In the genomic region with DNA sequence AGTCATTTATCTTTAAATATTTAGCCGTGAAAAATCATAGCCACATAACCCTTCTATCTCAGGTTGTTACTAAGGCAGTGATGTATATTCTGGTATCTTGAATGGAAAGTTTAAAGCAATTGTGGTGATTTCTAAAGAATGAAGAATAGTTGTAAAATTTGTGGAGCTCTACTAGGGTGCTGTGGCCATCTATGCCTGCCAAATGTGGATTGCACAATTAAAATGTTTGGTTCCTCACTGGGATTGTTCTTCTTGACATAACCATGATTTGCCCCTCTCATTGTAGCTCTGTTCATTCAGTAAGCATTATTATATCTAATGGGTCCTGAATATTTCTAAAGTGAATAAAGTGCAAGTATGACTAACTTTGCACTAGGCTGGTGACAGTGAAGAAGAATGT, we compare ENCODE assay signal across 2 cellular contexts.
TF ChIP-seq lines count a peak whose summit lies in the region.

No MANE protein-coding gene starts in this region.

TF ChIP-seq in liver, 16 proteins besides CTCF, POLR2A, EP300 and RAD21:
- TF ChIP-seq FOXA2 (IDR thresholded peaks at IDR 0.05) (no peak), EGR1 (IDR thresholded peaks at IDR 0.05; ENCODE audit: low read depth in 2 of 2) (no peak), HNF4G (IDR thresholded peaks at IDR 0.05) (no peak), NR2F2 (IDR thresholded peaks at IDR 0.05) (no peak), RXRA (IDR thresholded peaks at IDR 0.05) (peak in 1 of 2 donors; percentile 21), JUND (IDR thresholded peaks at IDR 0.05) (no peak), YY1 (IDR thresholded peaks at IDR 0.05) (peak; percentile 27), TAF1 (conservative IDR thresholded peaks at IDR 0.05) (no peak), GABPA (IDR thresholded peaks at IDR 0.05 in 1 of 2, conservative IDR thresholded peaks at IDR 0.05 in 1 of 2) (no peak), HNF4A (conservative IDR thresholded peaks at IDR 0.05) (peak; percentile 9 to 11), SP1 (IDR thresholded peaks at IDR 0.05) (no peak), FOXA1 (IDR thresholded peaks at IDR 0.05) (no peak)
- TF ChIP-seq, protein P1, sequence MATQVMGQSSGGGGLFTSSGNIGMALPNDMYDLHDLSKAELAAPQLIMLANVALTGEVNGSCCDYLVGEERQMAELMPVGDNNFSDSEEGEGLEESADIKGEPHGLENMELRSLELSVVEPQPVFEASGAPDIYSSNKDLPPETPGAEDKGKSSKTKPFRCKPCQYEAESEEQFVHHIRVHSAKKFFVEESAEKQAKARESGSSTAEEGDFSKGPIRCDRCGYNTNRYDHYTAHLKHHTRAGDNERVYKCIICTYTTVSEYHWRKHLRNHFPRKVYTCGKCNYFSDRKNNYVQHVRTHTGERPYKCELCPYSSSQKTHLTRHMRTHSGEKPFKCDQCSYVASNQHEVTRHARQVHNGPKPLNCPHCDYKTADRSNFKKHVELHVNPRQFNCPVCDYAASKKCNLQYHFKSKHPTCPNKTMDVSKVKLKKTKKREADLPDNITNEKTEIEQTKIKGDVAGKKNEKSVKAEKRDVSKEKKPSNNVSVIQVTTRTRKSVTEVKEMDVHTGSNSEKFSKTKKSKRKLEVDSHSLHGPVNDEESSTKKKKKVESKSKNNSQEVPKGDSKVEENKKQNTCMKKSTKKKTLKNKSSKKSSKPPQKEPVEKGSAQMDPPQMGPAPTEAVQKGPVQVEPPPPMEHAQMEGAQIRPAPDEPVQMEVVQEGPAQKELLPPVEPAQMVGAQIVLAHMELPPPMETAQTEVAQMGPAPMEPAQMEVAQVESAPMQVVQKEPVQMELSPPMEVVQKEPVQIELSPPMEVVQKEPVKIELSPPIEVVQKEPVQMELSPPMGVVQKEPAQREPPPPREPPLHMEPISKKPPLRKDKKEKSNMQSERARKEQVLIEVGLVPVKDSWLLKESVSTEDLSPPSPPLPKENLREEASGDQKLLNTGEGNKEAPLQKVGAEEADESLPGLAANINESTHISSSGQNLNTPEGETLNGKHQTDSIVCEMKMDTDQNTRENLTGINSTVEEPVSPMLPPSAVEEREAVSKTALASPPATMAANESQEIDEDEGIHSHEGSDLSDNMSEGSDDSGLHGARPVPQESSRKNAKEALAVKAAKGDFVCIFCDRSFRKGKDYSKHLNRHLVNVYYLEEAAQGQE (IDR thresholded peaks at IDR 0.05) = no peak
- TF ChIP-seq, protein P2, sequence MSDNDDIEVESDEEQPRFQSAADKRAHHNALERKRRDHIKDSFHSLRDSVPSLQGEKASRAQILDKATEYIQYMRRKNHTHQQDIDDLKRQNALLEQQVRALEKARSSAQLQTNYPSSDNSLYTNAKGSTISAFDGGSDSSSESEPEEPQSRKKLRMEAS (IDR thresholded peaks at IDR 0.05) = no peak
- TF ChIP-seq, protein P3, sequence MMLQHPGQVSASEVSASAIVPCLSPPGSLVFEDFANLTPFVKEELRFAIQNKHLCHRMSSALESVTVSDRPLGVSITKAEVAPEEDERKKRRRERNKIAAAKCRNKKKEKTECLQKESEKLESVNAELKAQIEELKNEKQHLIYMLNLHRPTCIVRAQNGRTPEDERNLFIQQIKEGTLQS (IDR thresholded peaks at IDR 0.05) = no peak
- TF ChIP-seq, protein P4, sequence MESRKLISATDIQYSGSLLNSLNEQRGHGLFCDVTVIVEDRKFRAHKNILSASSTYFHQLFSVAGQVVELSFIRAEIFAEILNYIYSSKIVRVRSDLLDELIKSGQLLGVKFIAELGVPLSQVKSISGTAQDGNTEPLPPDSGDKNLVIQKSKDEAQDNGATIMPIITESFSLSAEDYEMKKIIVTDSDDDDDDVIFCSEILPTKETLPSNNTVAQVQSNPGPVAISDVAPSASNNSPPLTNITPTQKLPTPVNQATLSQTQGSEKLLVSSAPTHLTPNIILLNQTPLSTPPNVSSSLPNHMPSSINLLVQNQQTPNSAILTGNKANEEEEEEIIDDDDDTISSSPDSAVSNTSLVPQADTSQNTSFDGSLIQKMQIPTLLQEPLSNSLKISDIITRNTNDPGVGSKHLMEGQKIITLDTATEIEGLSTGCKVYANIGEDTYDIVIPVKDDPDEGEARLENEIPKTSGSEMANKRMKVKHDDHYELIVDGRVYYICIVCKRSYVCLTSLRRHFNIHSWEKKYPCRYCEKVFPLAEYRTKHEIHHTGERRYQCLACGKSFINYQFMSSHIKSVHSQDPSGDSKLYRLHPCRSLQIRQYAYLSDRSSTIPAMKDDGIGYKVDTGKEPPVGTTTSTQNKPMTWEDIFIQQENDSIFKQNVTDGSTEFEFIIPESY (IDR thresholded peaks at IDR 0.05) = no peak

TF ChIP-seq in HepG2, 621 proteins besides CTCF, POLR2A, EP300 and RAD21:
- no peak for TF ChIP-seq SRF (IDR thresholded peaks at IDR 0.05; ENCODE audit: low read depth, low read length)
- no peak for TF ChIP-seq ZNF564 (CRISPR knock-in tag; IDR thresholded peaks at IDR 0.05)
- TF ChIP-seq ZNF460 (CRISPR knock-in tag; IDR thresholded peaks at IDR 0.05; ENCODE audit: borderline replicate concordance) = no peak
- no peak for TF ChIP-seq KLF11 (CRISPR knock-in tag; IDR thresholded peaks at IDR 0.05)
- TF ChIP-seq, protein P5, sequence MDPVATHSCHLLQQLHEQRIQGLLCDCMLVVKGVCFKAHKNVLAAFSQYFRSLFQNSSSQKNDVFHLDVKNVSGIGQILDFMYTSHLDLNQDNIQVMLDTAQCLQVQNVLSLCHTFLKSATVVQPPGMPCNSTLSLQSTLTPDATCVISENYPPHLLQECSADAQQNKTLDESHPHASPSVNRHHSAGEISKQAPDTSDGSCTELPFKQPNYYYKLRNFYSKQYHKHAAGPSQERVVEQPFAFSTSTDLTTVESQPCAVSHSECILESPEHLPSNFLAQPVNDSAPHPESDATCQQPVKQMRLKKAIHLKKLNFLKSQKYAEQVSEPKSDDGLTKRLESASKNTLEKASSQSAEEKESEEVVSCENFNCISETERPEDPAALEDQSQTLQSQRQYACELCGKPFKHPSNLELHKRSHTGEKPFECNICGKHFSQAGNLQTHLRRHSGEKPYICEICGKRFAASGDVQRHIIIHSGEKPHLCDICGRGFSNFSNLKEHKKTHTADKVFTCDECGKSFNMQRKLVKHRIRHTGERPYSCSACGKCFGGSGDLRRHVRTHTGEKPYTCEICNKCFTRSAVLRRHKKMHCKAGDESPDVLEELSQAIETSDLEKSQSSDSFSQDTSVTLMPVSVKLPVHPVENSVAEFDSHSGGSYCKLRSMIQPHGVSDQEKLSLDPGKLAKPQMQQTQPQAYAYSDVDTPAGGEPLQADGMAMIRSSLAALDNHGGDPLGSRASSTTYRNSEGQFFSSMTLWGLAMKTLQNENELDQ (CRISPR knock-in tag; IDR thresholded peaks at IDR 0.05; ENCODE audit: borderline replicate concordance) = no peak
- TF ChIP-seq CCDC6 (CRISPR knock-in tag; IDR thresholded peaks at IDR 0.05) = no peak
- TF ChIP-seq REL (CRISPR knock-in tag; conservative IDR thresholded peaks at IDR 0.05) = no peak
- TF ChIP-seq HNRNPLL (IDR thresholded peaks at IDR 0.05; ENCODE audit: low read depth, low read length, poor library complexity, severe bottlenecking) = no peak
- TF ChIP-seq ZNF260 (CRISPR knock-in tag; IDR thresholded peaks at IDR 0.05; ENCODE audit: borderline replicate concordance, low read depth) = no peak
- no peak for TF ChIP-seq TMF1 (CRISPR knock-in tag; IDR thresholded peaks at IDR 0.05; ENCODE audit: low read depth)
- TF ChIP-seq ZNF225 (CRISPR knock-in tag; IDR thresholded peaks at IDR 0.05) = no peak
- TF ChIP-seq NR1H2 (CRISPR knock-in tag; IDR thresholded peaks at IDR 0.05; ENCODE audit: borderline replicate concordance, low read depth) = no peak
- TF ChIP-seq, protein P6, sequence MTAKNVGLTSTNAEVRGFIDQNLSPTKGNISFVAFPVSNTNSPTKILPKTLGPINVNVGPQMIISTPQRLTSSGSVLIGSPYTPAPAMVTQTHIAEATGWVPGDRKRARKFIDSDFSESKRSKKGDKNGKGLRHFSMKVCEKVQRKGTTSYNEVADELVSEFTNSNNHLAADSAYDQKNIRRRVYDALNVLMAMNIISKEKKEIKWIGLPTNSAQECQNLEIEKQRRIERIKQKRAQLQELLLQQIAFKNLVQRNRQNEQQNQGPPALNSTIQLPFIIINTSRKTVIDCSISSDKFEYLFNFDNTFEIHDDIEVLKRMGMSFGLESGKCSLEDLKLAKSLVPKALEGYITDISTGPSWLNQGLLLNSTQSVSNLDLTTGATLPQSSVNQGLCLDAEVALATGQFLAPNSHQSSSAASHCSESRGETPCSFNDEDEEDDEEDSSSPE (CRISPR knock-in tag; IDR thresholded peaks at IDR 0.05) = no peak
- TF ChIP-seq SRSF9 (IDR thresholded peaks at IDR 0.05; ENCODE audit: borderline replicate concordance, insufficient read depth, low read depth, low read length, poor library complexity, severe bottlenecking) = no peak
- TF ChIP-seq, protein P7, sequence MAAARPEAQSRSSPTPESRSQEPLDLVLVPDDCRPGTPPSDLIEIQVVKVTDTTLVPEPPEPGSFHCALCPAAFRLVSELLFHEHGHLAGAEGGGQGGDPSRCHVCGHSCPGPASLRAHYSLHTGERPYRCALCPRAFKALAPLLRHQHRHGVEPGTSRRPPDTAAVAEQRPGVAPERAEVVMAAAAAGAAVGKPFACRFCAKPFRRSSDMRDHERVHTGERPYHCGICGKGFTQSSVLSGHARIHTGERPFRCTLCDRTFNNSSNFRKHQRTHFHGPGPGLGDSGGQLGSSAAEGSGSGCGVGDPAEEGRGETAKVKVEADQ (CRISPR knock-in tag; IDR thresholded peaks at IDR 0.05; ENCODE audit: borderline replicate concordance) = no peak
- TF ChIP-seq ZNF549 (CRISPR knock-in tag; IDR thresholded peaks at IDR 0.05) = no peak
- no peak for TF ChIP-seq ZNF253 (CRISPR knock-in tag; IDR thresholded peaks at IDR 0.05; ENCODE audit: borderline replicate concordance)
